In genomic region chr1:8524637-8525157, GRCh38 we compare ENCODE assay signal across 12 cellular contexts.
DNase-seq lines count a peak whose midpoint lies in the region; ATAC-seq and TF ChIP-seq lines count a peak whose summit lies in the region.
"Had no signal": no experiment of that assay in that cellular context is flagged by ENCODE, and none has a peak within 500 bp of the region (broad histone marks: within the 10 kb centered on the region; RNA-seq: fewer than 3 reads in every experiment).

No MANE protein-coding gene starts in this region.

- no peak for DNase-seq in breast epithelium (ENCODE audit: low spot score in 2 of 2)
- DNase-seq in MCF 10A (ENCODE audit: unreplicated experiment), result no peak
- no peak for DNase-seq in astrocyte of the cerebellum (ENCODE audit: low read depth)
- DNase-seq in lower lobe of right lung, result no peak
- DNase-seq in transverse colon, result no peak
- no peak for DNase-seq in activated CD4-positive, alpha-beta memory T cell treated with anti-CD3 and anti-CD28 coated beads, Interleukin-2, amount 10 ng/mL, durations not matched to agents 7 days and 5 days
- DNase-seq in stimulated activated CD4-positive, alpha-beta T cell treated with anti-CD3 and anti-CD28 coated beads, Interleukin-1b, Interleukin-23, amount 100 ng/mL, for 48 hours, result no peak

- H3K9me3 Mint-ChIP-seq in MCF 10A (ENCODE audit: unreplicated experiment), result no peaks in the 10 kb centered on the region
- H3K9me3 Mint-ChIP-seq in activated CD4-positive, alpha-beta memory T cell treated with anti-CD3 and anti-CD28 coated beads, Interleukin-2, amount 10 ng/mL, durations not matched to agents 7 days and 5 days, result no peaks in the 10 kb centered on the region
- H3K9me3 Mint-ChIP-seq: activated CD4-positive, alpha-beta T cell treated with anti-CD3 and anti-CD28 coated beads, Interleukin-2, amount 10 ng/mL, durations not matched to agents 7 days and 5 days; central memory CD8-positive, alpha-beta T cell; mesothelial cell of epicardium had no signal

- TF ChIP-seq CTCF in breast epithelium (IDR thresholded peaks at IDR 0.05) (no peak), MCF 10A (IDR thresholded peaks at IDR 0.05; ENCODE audit: unreplicated experiment) (no peak), astrocyte of the cerebellum (IDR thresholded peaks at IDR 0.05; ENCODE audit: low read depth, low read length, missing control alignments) (no peak), lower lobe of right lung (IDR thresholded peaks at IDR 0.05) (no peak), transverse colon (IDR thresholded peaks at IDR 0.05) (no peak)

- BruUV-seq in MCF 10A (replicated peaks; lab: Mats Ljungman, UMichigan), result no TSS peak

- no peak for TF ChIP-seq POLR2A in breast epithelium (IDR thresholded peaks at IDR 0.05)
- no peak for TF ChIP-seq POLR2A in transverse colon (IDR thresholded peaks at IDR 0.05)

- H3K4me3 Mint-ChIP-seq in MCF 10A (ENCODE audit: unreplicated experiment), result no peak overlapping the region
- H3K4me3 Mint-ChIP-seq in activated CD4-positive, alpha-beta memory T cell treated with anti-CD3 and anti-CD28 coated beads, Interleukin-2, amount 10 ng/mL, durations not matched to agents 7 days and 5 days, result no peak overlapping the region
- H3K4me3 Mint-ChIP-seq: activated CD4-positive, alpha-beta T cell treated with anti-CD3 and anti-CD28 coated beads, Interleukin-2, amount 10 ng/mL, durations not matched to agents 7 days and 5 days; central memory CD8-positive, alpha-beta T cell; mesothelial cell of epicardium had no signal

- no peak for TF ChIP-seq EP300 in transverse colon (IDR thresholded peaks at IDR 0.05; ENCODE audit: low read depth)

- H3K36me3 ChIP-seq in breast epithelium (no peaks in the 10 kb centered on the region), lower lobe of right lung (peaks cover 10% of the 10 kb centered on the region), transverse colon (peaks cover 0 to 7% (median 0%) of the 10 kb centered on the region in 4 donors)

- H3K27ac ChIP-seq in breast epithelium (peak overlapping the region; percentile 85 to 89), lower lobe of right lung (peak overlapping the region; percentile 87), transverse colon (peak overlapping the region; percentile 82 to 86 (median 84))
- H3K27ac ChIP-seq: BLaER1 had no signal

- H3K4me1 ChIP-seq in breast epithelium (peaks cover 0 to 12% of the 10 kb centered on the region in 2 donors), lower lobe of right lung (peaks cover 51% of the 10 kb centered on the region), transverse colon (peaks cover 3 to 40% (median 23%) of the 10 kb centered on the region in 4 donors)

- ATAC-seq in lower lobe of right lung (no peak), GM19467 (IDR thresholded peaks at IDR 0.05; ENCODE audit: unreplicated experiment) (no peak)

- POLR2A ChIA-PET in MCF 10A (lab: Yijun Ruan, JAX), result interaction anchor here (0.6 to 2.8 kb wide), 33 partner anchors 9 to 1297 kb away, joined by 3 to 54 read pairs (median 7); partner anchors contain the start of genes ENO1 and RERE
- POLR2A ChIA-PET in activated CD4-positive, alpha-beta memory T cell treated with anti-CD3 and anti-CD28 coated beads, Interleukin-2, amount 10 ng/mL, durations not matched to agents 7 days and 5 days (lab: Charles Lee), result interaction anchor here (0.9 to 2.8 kb wide), 12 partner anchors 8 to 179 kb away, joined by 3 to 10 read pairs (median 4); no protein-coding TSS in a partner anchor

- peak overlapping the region; percentile 46 to 64 (median 55) for H3K4me3 ChIP-seq in breast epithelium
- H3K4me3 ChIP-seq in astrocyte of the cerebellum (ENCODE audit: low read depth, low read length), result peak overlapping the region; percentile 51
- peak overlapping the region; percentile 62 for H3K4me3 ChIP-seq in lower lobe of right lung
- peak overlapping the region in 3 of 4 donors; percentile 29 to 51 (median 39) for H3K4me3 ChIP-seq in transverse colon
- H3K4me3 ChIP-seq: BLaER1 had no signal

- CTCF ChIA-PET in MCF 10A (lab: Yijun Ruan, JAX), result interaction anchor here (0.6 to 2.0 kb wide), 5 partner anchors 9 to 542 kb away, joined by 3 to 9 read pairs (median 3); no protein-coding TSS in a partner anchor
- CTCF ChIA-PET in activated CD4-positive, alpha-beta memory T cell treated with anti-CD3 and anti-CD28 coated beads, Interleukin-2, amount 10 ng/mL, durations not matched to agents 7 days and 5 days (lab: Charles Lee), result interaction anchor here (0.7 to 2.0 kb wide), 9 partner anchors 9 to 324 kb away, joined by 3 to 8 read pairs (median 4); no protein-coding TSS in a partner anchor

- WGBS in transverse colon (ENCODE audit: low coverage in 1 of 2), 2 donors, result 38 to 64% methylated on average over 2 of the region's 2 CpGs

- peaks cover 17% of the 10 kb centered on the region for H3K36me3 Mint-ChIP-seq in MCF 10A (ENCODE audit: insufficient read depth, unreplicated experiment)
- peaks cover 19% of the 10 kb centered on the region for H3K36me3 Mint-ChIP-seq in activated CD4-positive, alpha-beta memory T cell treated with anti-CD3 and anti-CD28 coated beads, Interleukin-2, amount 10 ng/mL, durations not matched to agents 7 days and 5 days (ENCODE audit: low read depth)

- H3K27ac Mint-ChIP-seq in MCF 10A (ENCODE audit: low read depth, unreplicated experiment), result no peak overlapping the region
- no peak overlapping the region for H3K27ac Mint-ChIP-seq in activated CD4-positive, alpha-beta memory T cell treated with anti-CD3 and anti-CD28 coated beads, Interleukin-2, amount 10 ng/mL, durations not matched to agents 7 days and 5 days
- H3K27ac Mint-ChIP-seq: activated CD4-positive, alpha-beta T cell treated with anti-CD3 and anti-CD28 coated beads, Interleukin-2, amount 10 ng/mL, durations not matched to agents 7 days and 5 days; mesothelial cell of epicardium had no signal

- peaks cover 23% of the 10 kb centered on the region for H3K4me1 Mint-ChIP-seq in MCF 10A (ENCODE audit: insufficient read depth, unreplicated experiment)
- H3K4me1 Mint-ChIP-seq in activated CD4-positive, alpha-beta memory T cell treated with anti-CD3 and anti-CD28 coated beads, Interleukin-2, amount 10 ng/mL, durations not matched to agents 7 days and 5 days, result peaks cover 18% of the 10 kb centered on the region

- H3K9me3 ChIP-seq in breast epithelium (no peaks in the 10 kb centered on the region), lower lobe of right lung (no peaks in the 10 kb centered on the region), transverse colon (no peaks in the 10 kb centered on the region)
- H3K9me3 ChIP-seq: BLaER1 had no signal

- H3K27me3 ChIP-seq in breast epithelium, result no peaks in the 10 kb centered on the region
- no peaks in the 10 kb centered on the region for H3K27me3 ChIP-seq in lower lobe of right lung (ENCODE audit: low read depth)
- H3K27me3 ChIP-seq in transverse colon, result no peaks in the 10 kb centered on the region
- H3K27me3 ChIP-seq: BLaER1 had no signal

- in situ Hi-C loops in astrocyte of the cerebellum (cut with HindIII; ENCODE audit: low sequenced_read_pairs), result no loop called here
- in situ Hi-C loops in transverse colon (cut with MboI; ENCODE audit: low pct_ligation_motif_present in 1 of 4, low pct_unique_long_range_greater_than_20kb in 1 of 4, low sequenced_read_pairs in 3 of 4), result no loop called here

- intact Hi-C loops in breast epithelium (cut with DNase I; ENCODE audit: low total_unique reads) (no loop called here), MCF 10A (cut with micrococcal nuclease) (no loop called here), lower lobe of right lung (cut with DNase I) (no loop called here), transverse colon (cut with DNase I; ENCODE audit: low total_unique reads) (no loop called here)

- H3K27me3 Mint-ChIP-seq in MCF 10A (ENCODE audit: insufficient read depth, unreplicated experiment), result no peaks in the 10 kb centered on the region
- no peaks in the 10 kb centered on the region for H3K27me3 Mint-ChIP-seq in activated CD4-positive, alpha-beta memory T cell treated with anti-CD3 and anti-CD28 coated beads, Interleukin-2, amount 10 ng/mL, durations not matched to agents 7 days and 5 days
- H3K27me3 Mint-ChIP-seq: activated CD4-positive, alpha-beta T cell treated with anti-CD3 and anti-CD28 coated beads, Interleukin-2, amount 10 ng/mL, durations not matched to agents 7 days and 5 days; central memory CD8-positive, alpha-beta T cell had no signal
